ENCODE assay signal across 10 cellular contexts in genomic region chr16:46573008-46573833, GRCh38. TPM values are rescaled to one million over a fixed set of nuclear protein-coding genes. Genes with fewer than 3 reads are reported as not detected.
DNase-seq lines count a peak whose midpoint lies in the region; ATAC-seq and TF ChIP-seq lines count a peak whose summit lies in the region.
"Had no signal": no experiment of that assay in that cellular context is flagged by ENCODE, and none has a peak within 500 bp of the region (broad histone marks: within the 10 kb centered on the region; RNA-seq: fewer than 3 reads in every experiment).

No MANE protein-coding gene starts in this region.

- H3K36me3 ChIP-seq in HEK293 (ENCODE audit: control insufficient read depth in 2 of 2, insufficient read depth in 1 of 2, low read length in 2 of 2): no peaks in the 10 kb centered on the region
- no peaks in the 10 kb centered on the region for H3K36me3 ChIP-seq in CD8-positive, alpha-beta memory T cell (ENCODE audit: insufficient read depth, low read length)

- no peaks in the 10 kb centered on the region for H3K27me3 ChIP-seq in CD8-positive, alpha-beta memory T cell (ENCODE audit: insufficient read depth, low read length, poor library complexity, severe bottlenecking)

- peak; percentile 53 for DNase-seq in AG08395 (ENCODE audit: low spot score)
- DNase-seq in T-helper 2 cell treated with Interferon-gamma antibody and Interleukin-4, amounts not matched to agents 5 μg/mL and 100 μg/mL, for 36 hours (ENCODE audit: low spot score): no peak
- peak; percentile 47 for DNase-seq in glomerular visceral epithelial cell (ENCODE audit: extremely low spot score)
- no peak for DNase-seq in CD8-positive, alpha-beta memory T cell
- no peak for DNase-seq in NCI-H1694 (lab: John Stamatoyannopoulos, UW)
- no peak for DNase-seq in NCI-H1694 treated with DMSO at 0.1 percent for 48 hours (lab: John Stamatoyannopoulos, UW)
- DNase-seq: NCI-H146, T-helper 1 cell had no signal

- H3K9me3 ChIP-seq in HEK293 (ENCODE audit: control insufficient read depth, insufficient read depth, low read depth, low read length): no peaks in the 10 kb centered on the region
- no peaks in the 10 kb centered on the region for H3K9me3 ChIP-seq in CD8-positive, alpha-beta memory T cell (ENCODE audit: low read length)

- H3K4me3 ChIP-seq in HEK293 (ENCODE audit: low read depth, low read length): no peak overlapping the region
- H3K4me3 ChIP-seq in CD8-positive, alpha-beta memory T cell (ENCODE audit: low read length): no peak overlapping the region

- H3K4me1 ChIP-seq in HEK293 (ENCODE audit: control insufficient read depth, insufficient read depth, low read length): no peaks in the 10 kb centered on the region
- no peaks in the 10 kb centered on the region for H3K4me1 ChIP-seq in CD8-positive, alpha-beta memory T cell (ENCODE audit: insufficient read depth, low read length)

- ATAC-seq in GM18517 (IDR thresholded peaks at IDR 0.05; ENCODE audit: unreplicated experiment): no peak

- CTCF ChIA-PET in HEK293 (lab: Yijun Ruan, JAX): interaction anchor here (0.7 kb wide), 2 partner anchors 55 to 1384 kb away, joined by 3 to 4 read pairs; no protein-coding TSS in a partner anchor
- CTCF ChIA-PET in CD8-positive, alpha-beta memory T cell (lab: Charles Lee): no interaction called here

- no peaks in the 10 kb centered on the region for H3K9me3 Mint-ChIP-seq in T-helper 2 cell treated with Interferon-gamma antibody and Interleukin-4, amounts not matched to agents 5 μg/mL and 100 μg/mL, for 36 hours
- H3K9me3 Mint-ChIP-seq in CD8-positive, alpha-beta memory T cell: no peaks in the 10 kb centered on the region

- peak overlapping the region; percentile 26 for H3K27ac Mint-ChIP-seq in T-helper 2 cell treated with Interferon-gamma antibody and Interleukin-4, amounts not matched to agents 5 μg/mL and 100 μg/mL, for 36 hours
- H3K27ac Mint-ChIP-seq in CD8-positive, alpha-beta memory T cell: peak overlapping the region in 2 of 8 donors; percentile 15 to 35

- H3K4me3 Mint-ChIP-seq in T-helper 2 cell treated with Interferon-gamma antibody and Interleukin-4, amounts not matched to agents 5 μg/mL and 100 μg/mL, for 36 hours: no peak overlapping the region
- H3K4me3 Mint-ChIP-seq in CD8-positive, alpha-beta memory T cell: peak overlapping the region in 2 of 7 donors; percentile 13 to 15

- POLR2A ChIA-PET in HEK293 (lab: Yijun Ruan, JAX): no interaction called here
- POLR2A ChIA-PET in CD8-positive, alpha-beta memory T cell (lab: Charles Lee): no interaction called here

- H3K4me1 Mint-ChIP-seq in T-helper 2 cell treated with Interferon-gamma antibody and Interleukin-4, amounts not matched to agents 5 μg/mL and 100 μg/mL, for 36 hours (ENCODE audit: low read depth): peaks cover 6% of the 10 kb centered on the region
- peaks cover 0 to 6% (median 4%) of the 10 kb centered on the region in 3 donors for H3K4me1 Mint-ChIP-seq in CD8-positive, alpha-beta memory T cell

- H3K27me3 Mint-ChIP-seq in T-helper 2 cell treated with Interferon-gamma antibody and Interleukin-4, amounts not matched to agents 5 μg/mL and 100 μg/mL, for 36 hours (ENCODE audit: low read depth): peaks cover 3% of the 10 kb centered on the region
- H3K27me3 Mint-ChIP-seq in CD8-positive, alpha-beta memory T cell: peaks cover 0 to 7% of the 10 kb centered on the region in 2 donors

- H3K36me3 Mint-ChIP-seq in T-helper 2 cell treated with Interferon-gamma antibody and Interleukin-4, amounts not matched to agents 5 μg/mL and 100 μg/mL, for 36 hours (ENCODE audit: low read depth): no peaks in the 10 kb centered on the region
- H3K36me3 Mint-ChIP-seq in CD8-positive, alpha-beta memory T cell: no peaks in the 10 kb centered on the region

- no peak overlapping the region for H3K27ac ChIP-seq in HEK293 (ENCODE audit: extremely low read depth, low read depth, low read length)
- no peak overlapping the region for H3K27ac ChIP-seq in CD8-positive, alpha-beta memory T cell (ENCODE audit: low read depth, low read length)

- no peak for TF ChIP-seq CTCF in HEK293 (tag by site-specific recombination; IDR thresholded peaks at IDR 0.05)

TF ChIP-seq in HEK293, 187 proteins besides CTCF, POLR2A, EP300 and RAD21:
- TF ChIP-seq KLF1 (tag by site-specific recombination; IDR thresholded peaks at IDR 0.05) (peak; percentile 66), HOXA7 (CRISPR knock-in tag; IDR thresholded peaks at IDR 0.05; ENCODE audit: borderline replicate concordance) (no peak), REST (tag by site-specific recombination; IDR thresholded peaks at IDR 0.05) (no peak), ZNF398 (tag by site-specific recombination; IDR thresholded peaks at IDR 0.05) (peak; percentile 29; the same call in 1 of the 2 replicates), ZFP69B (tag by site-specific recombination; IDR thresholded peaks at IDR 0.05) (peak; percentile 65), ZNF692 (tag by site-specific recombination; IDR thresholded peaks at IDR 0.05) (0 out of 2 replicates have a peak, but pooled peaks have one; percentile 27), INSM2 (tag by site-specific recombination; IDR thresholded peaks at IDR 0.05) (no peak)

RNA-seq across cellular contexts. Expression of gene SHCBP1, which starts 48.0 kb away (rescaled TPM):
- total RNA-seq in CD8-positive, alpha-beta memory T cell: 10 to 100 TPM; 35.6 to 38.2 TPM
- 1.1 TPM for polyA plus RNA-seq in CD8-positive, alpha-beta memory T cell

Comparison
In these comparisons a context has a peak if more than half of its experiments do, and no peak if none do; other contexts are left out.
1. DNase-seq: peak in AG08395 (single experiment) and glomerular visceral epithelial cell (single experiment); none in T-helper 2 cell treated with Interferon-gamma antibody and Interleukin-4, amounts not matched to agents 5 μg/mL and 100 μg/mL, for 36 hours (single experiment), CD8-positive, alpha-beta memory T cell (0 of 5), NCI-H1694 (single experiment) and NCI-H1694 treated with DMSO at 0.1 percent for 48 hours (single experiment).